ENCODE assay signal across 8 cellular contexts in the genomic region with DNA sequence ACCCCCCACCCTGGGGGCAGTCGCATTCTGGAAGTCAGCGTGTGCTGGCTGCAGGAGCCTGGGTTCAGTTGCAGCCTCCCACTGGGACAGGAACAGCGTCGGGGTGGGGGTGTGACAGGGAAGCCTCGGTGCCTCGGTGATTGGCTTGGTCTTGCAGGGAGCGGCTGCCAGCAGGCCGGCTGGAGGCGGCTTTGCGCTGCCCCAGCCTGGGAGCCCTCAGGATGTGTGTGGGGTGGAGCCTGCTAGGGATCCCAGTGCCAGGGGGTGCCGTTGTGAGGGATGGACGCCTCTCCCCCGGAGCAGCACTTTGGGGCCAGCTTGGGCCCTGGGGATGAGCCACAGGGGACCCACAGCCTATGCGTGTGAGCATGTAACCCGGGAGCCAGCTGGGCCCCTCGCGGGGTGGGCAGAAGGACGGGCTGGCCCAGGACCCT.
DNase-seq lines count a peak whose midpoint lies in the region; ATAC-seq lines count a peak whose summit lies in the region.

No MANE protein-coding gene starts in this region.

- intact Hi-C loops in left colon (cut with DNase I, micrococcal nuclease): no loop called here

- H3K4me3 ChIP-seq in BLaER1 treated with 17β-estradiol and CSF1 and Interleukin-3, amounts not matched to agents 10 nM and 100 nM: peak overlapping the region in 6 of 10 experiments; percentile 1 to 53 (median 32); a peak in 10 of 20 replicates

- H3K27ac ChIP-seq in BLaER1 treated with 17β-estradiol and CSF1 and Interleukin-3, amounts not matched to agents 10 nM and 100 nM: peak overlapping the region in 8 of 11 experiments; percentile 4 to 46 (median 30); a peak in 9 of 22 replicates
- peak overlapping the region; percentile 87 for H3K27ac ChIP-seq in cingulate gyrus (ENCODE audit: low read depth, low read length)

- H3K27me3 Mint-ChIP-seq in stimulated activated naive B cell treated with anti-CD40 and anti-IgM and Interleukin-4, amounts not matched to agents 10 μg/mL and 1 μg/mL and 100 μg/mL, for 72 hours: peaks cover 11 to 12% of the 10 kb centered on the region in 2 donors

- no peaks in the 10 kb centered on the region; a peak in 1 of 22 replicates for H4K20me1 ChIP-seq in BLaER1 treated with 17β-estradiol and CSF1 and Interleukin-3, amounts not matched to agents 10 nM and 100 nM

- peaks cover 29 to 68% (median 58%) of the 10 kb centered on the region in 10 experiments for H3K4me1 ChIP-seq in BLaER1 treated with 17β-estradiol and CSF1 and Interleukin-3, amounts not matched to agents 10 nM and 100 nM

- H3K27ac Mint-ChIP-seq in stimulated activated naive B cell treated with anti-CD40 and anti-IgM and Interleukin-4, amounts not matched to agents 10 μg/mL and 1 μg/mL and 100 μg/mL, for 72 hours: no peak overlapping the region

- peak overlapping the region; percentile 78 to 94 (median 88) for H3K4me2 ChIP-seq in BLaER1 treated with 17β-estradiol and CSF1 and Interleukin-3, amounts not matched to agents 10 nM and 100 nM

- DNase-seq in NCI-H2029 (lab: John Stamatoyannopoulos, UW) (peak; percentile 61), left colon (peak; percentile 82 to 89)
- DNase-seq in stimulated activated naive B cell treated with anti-CD40 and anti-IgM and Interleukin-4, amounts not matched to agents 10 μg/mL and 1 μg/mL and 100 μg/mL, for 72 hours: no peak

- H3K4me3 Mint-ChIP-seq in stimulated activated naive B cell treated with anti-CD40 and anti-IgM and Interleukin-4, amounts not matched to agents 10 μg/mL and 1 μg/mL and 100 μg/mL, for 72 hours: peak overlapping the region; percentile 73 to 77

- H3K27me3 ChIP-seq in BLaER1 treated with 17β-estradiol and CSF1 and Interleukin-3, amounts not matched to agents 10 nM and 100 nM: peaks cover 0 to 22% (median 13%) of the 10 kb centered on the region in 11 experiments; a peak in 15 of 22 replicates

- H3K9ac ChIP-seq in BLaER1 treated with 17β-estradiol and CSF1 and Interleukin-3, amounts not matched to agents 10 nM and 100 nM: peak overlapping the region in 10 of 11 experiments; percentile 15 to 58 (median 46); a peak in 14 of 22 replicates

- H3K36me3 ChIP-seq in BLaER1 treated with 17β-estradiol and CSF1 and Interleukin-3, amounts not matched to agents 10 nM and 100 nM: no peaks in the 10 kb centered on the region

- H3K9me3 ChIP-seq in BLaER1 treated with 17β-estradiol and CSF1 and Interleukin-3, amounts not matched to agents 10 nM and 100 nM (replicated peaks in 1 of 11): no peaks in the 10 kb centered on the region

- ATAC-seq in left colon (peak; percentile 89), HG03520 (IDR thresholded peaks at IDR 0.05; ENCODE audit: unreplicated experiment) (no peak), GM18517 (IDR thresholded peaks at IDR 0.05; ENCODE audit: unreplicated experiment) (no peak), GM19035 (IDR thresholded peaks at IDR 0.05; ENCODE audit: unreplicated experiment) (no peak)
- no peak for ATAC-seq in stimulated activated naive B cell treated with anti-CD40 and anti-IgM and Interleukin-4, amounts not matched to agents 10 μg/mL and 1 μg/mL and 100 μg/mL, for 72 hours (replicated peaks)

- H3K9me3 Mint-ChIP-seq in stimulated activated naive B cell treated with anti-CD40 and anti-IgM and Interleukin-4, amounts not matched to agents 10 μg/mL and 1 μg/mL and 100 μg/mL, for 72 hours: no peaks in the 10 kb centered on the region

- peaks cover 22 to 30% of the 10 kb centered on the region in 2 donors for H3K4me1 Mint-ChIP-seq in stimulated activated naive B cell treated with anti-CD40 and anti-IgM and Interleukin-4, amounts not matched to agents 10 μg/mL and 1 μg/mL and 100 μg/mL, for 72 hours

- H3K36me3 Mint-ChIP-seq in stimulated activated naive B cell treated with anti-CD40 and anti-IgM and Interleukin-4, amounts not matched to agents 10 μg/mL and 1 μg/mL and 100 μg/mL, for 72 hours: peaks cover 0 to 3% of the 10 kb centered on the region in 2 donors
